Comparison of ENCODE assay signal across 12 cellular contexts in the genomic region with DNA sequence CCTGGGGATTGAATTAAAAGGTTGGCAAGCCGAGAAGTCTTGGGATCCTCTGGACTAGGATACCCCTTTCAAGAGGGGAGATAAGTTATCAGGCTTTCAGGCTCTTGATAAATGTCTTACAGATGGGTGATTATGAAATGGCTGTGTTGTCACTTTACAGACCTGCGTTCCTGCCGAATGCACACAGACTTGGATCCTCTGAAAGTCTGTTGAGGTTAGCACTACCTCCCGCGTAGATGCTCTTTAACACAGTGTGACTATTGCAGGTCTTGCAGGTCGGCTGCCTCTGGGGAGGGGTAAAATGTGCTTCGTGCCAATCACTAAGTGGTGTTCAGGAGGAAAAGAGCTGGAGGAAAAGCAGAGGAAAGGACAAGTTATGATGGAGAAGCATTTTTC.
A peak's percentile ranks its signal among the peaks of the same experiment; 100 is the strongest.
DNase-seq lines count a peak whose midpoint lies in the region; TF ChIP-seq lines count a peak whose summit lies in the region.
"Had no signal": no experiment of that assay in that cellular context is flagged by ENCODE, and none has a peak within 500 bp of the region (broad histone marks: within the 10 kb centered on the region; RNA-seq: fewer than 3 reads in every experiment).

No MANE protein-coding gene starts in this region.

- H4K8ac ChIP-seq in mesenchymal stem cell (ENCODE audit: low read length), result no peak overlapping the region

- DNase-seq in NCI-H446 (lab: John Stamatoyannopoulos, UW) (peak; percentile 15 to 41), esophagus muscularis mucosa (ENCODE audit: extremely low spot score) (no peak), mesenchymal stem cell (peak; percentile 48), tibial nerve (ENCODE audit: low spot score in 2 of 2) (peak; percentile 43 to 68), RKO (ENCODE audit: low spot score) (no peak), breast epithelium (ENCODE audit: low spot score in 2 of 2) (no peak), NCI-H2171 treated with DMSO at 0.1 percent for 48 hours (lab: John Stamatoyannopoulos, UW) (no peak)
- no peak for DNase-seq in activated CD4-positive, alpha-beta T cell treated with anti-CD3 and anti-CD28 coated beads for 48 hours
- DNase-seq: activated CD8-positive, alpha-beta T cell treated with anti-CD3 and anti-CD28 coated beads, Interleukin-2, amount 10 ng/mL, durations not matched to agents 7 days and 5 days; CD8-positive, alpha-beta T cell; kidney; NCI-H187 had no signal

- H3K4me3 ChIP-seq in esophagus muscularis mucosa (no peak overlapping the region), mesenchymal stem cell (ENCODE audit: insufficient read depth in 1 of 2, low read depth in 1 of 2, low read length in 2 of 2) (peak overlapping the region in 1 of 2 experiments; percentile 26), tibial nerve (no peak overlapping the region), breast epithelium (no peak overlapping the region)

- H3K36me3 ChIP-seq in esophagus muscularis mucosa (no peaks in the 10 kb centered on the region), mesenchymal stem cell (ENCODE audit: control insufficient read depth in 1 of 2, insufficient read depth in 2 of 2, low read depth in 1 of 2, low read length in 2 of 2) (no peaks in the 10 kb centered on the region), tibial nerve (no peaks in the 10 kb centered on the region), breast epithelium (no peaks in the 10 kb centered on the region)

- H3K4me2 ChIP-seq in mesenchymal stem cell (ENCODE audit: low read length, poor library complexity, severe bottlenecking), result no peak overlapping the region

- no peak overlapping the region for H4K91ac ChIP-seq in mesenchymal stem cell (ENCODE audit: low read length)

- no peak overlapping the region for H2BK15ac ChIP-seq in mesenchymal stem cell (ENCODE audit: low read depth, poor library complexity, severe bottlenecking)

- H2BK5ac ChIP-seq in mesenchymal stem cell (ENCODE audit: low read depth, low read length, poor library complexity, severe bottlenecking), result no peak overlapping the region

- H2AK5ac ChIP-seq in mesenchymal stem cell (ENCODE audit: low read length, severe bottlenecking), result peak overlapping the region; percentile 71

- H2BK12ac ChIP-seq in mesenchymal stem cell (ENCODE audit: low read length in 2 of 2), result peak overlapping the region; percentile 14 to 96

- H3K9me3 ChIP-seq in esophagus muscularis mucosa, result no peaks in the 10 kb centered on the region
- H3K9me3 ChIP-seq in mesenchymal stem cell (ENCODE audit: control insufficient read depth, low read length), result no peaks in the 10 kb centered on the region
- H3K9me3 ChIP-seq in tibial nerve, result no peaks in the 10 kb centered on the region
- no peaks in the 10 kb centered on the region for H3K9me3 ChIP-seq in breast epithelium

- TF ChIP-seq EP300 in esophagus muscularis mucosa (IDR thresholded peaks at IDR 0.05) (no peak), tibial nerve (IDR thresholded peaks at IDR 0.05) (peak in 1 of 2 donors; percentile 66)

- WGBS in esophagus muscularis mucosa, result 52% methylated on average over 7 of the region's 7 CpGs
- WGBS in mesenchymal stem cell, result 56% methylated on average over 6 of the region's 7 CpGs
- WGBS in tibial nerve, 2 donors, result 56 to 59% methylated on average over 7 of the region's 7 CpGs

- H3K4ac ChIP-seq in mesenchymal stem cell (ENCODE audit: low read depth in 1 of 2, low read length in 2 of 2), result peak overlapping the region in 1 of 2 experiments; percentile 11

- TF ChIP-seq CTCF in esophagus muscularis mucosa (IDR thresholded peaks at IDR 0.05) (no peak), tibial nerve (IDR thresholded peaks at IDR 0.05) (no peak), breast epithelium (IDR thresholded peaks at IDR 0.05) (no peak)

- H3K79me1 ChIP-seq in mesenchymal stem cell (replicated peaks; ENCODE audit: low read length, poor library complexity, severe bottlenecking), result no peaks in the 10 kb centered on the region

- intact Hi-C loops in esophagus muscularis mucosa (cut with DNase I) (loop anchor here (5.0 to 10.0 kb wide), 2 partner anchors 305 to 412 kb away; no protein-coding TSS in a partner anchor), breast epithelium (cut with DNase I; ENCODE audit: low total_unique reads) (no loop called here)

- H3K18ac ChIP-seq in mesenchymal stem cell (ENCODE audit: low read depth in 1 of 2, low read length in 2 of 2), result peak overlapping the region in 1 of 2 experiments; percentile 68

- H3K14ac ChIP-seq in mesenchymal stem cell (ENCODE audit: low read length in 2 of 2), result no peak overlapping the region

- TF ChIP-seq POLR2A in esophagus muscularis mucosa (IDR thresholded peaks at IDR 0.05; ENCODE audit: low read depth), result no peak
- TF ChIP-seq POLR2A in tibial nerve (IDR thresholded peaks at IDR 0.05), result no peak
- no peak for TF ChIP-seq POLR2A in breast epithelium (IDR thresholded peaks at IDR 0.05)

- H3K4me1 ChIP-seq in esophagus muscularis mucosa (peaks cover 20 to 41% (median 35%) of the 10 kb centered on the region in 4 donors), mesenchymal stem cell (ENCODE audit: control insufficient read depth, insufficient read depth, low read depth, low read length) (peaks cover 4% of the 10 kb centered on the region), tibial nerve (peaks cover 0 to 17% (median 1%) of the 10 kb centered on the region in 4 donors), breast epithelium (no peaks in the 10 kb centered on the region)

- H3K23ac ChIP-seq in mesenchymal stem cell (ENCODE audit: low read length in 2 of 2), result no peak overlapping the region

- H3K27me3 ChIP-seq in esophagus muscularis mucosa, result no peaks in the 10 kb centered on the region
- H3K27me3 ChIP-seq in mesenchymal stem cell (ENCODE audit: control insufficient read depth in 1 of 2, insufficient read depth in 1 of 2, low read length in 2 of 2), result no peaks in the 10 kb centered on the region
- H3K27me3 ChIP-seq in tibial nerve, result no peaks in the 10 kb centered on the region
- no peaks in the 10 kb centered on the region for H3K27me3 ChIP-seq in breast epithelium

- H2BK120ac ChIP-seq in mesenchymal stem cell (ENCODE audit: low read depth, low read length), result no peak overlapping the region

- H3K9ac ChIP-seq in mesenchymal stem cell (ENCODE audit: low read length), result peak overlapping the region; percentile 73

- H3K27ac ChIP-seq in esophagus muscularis mucosa (replicated peaks in 1 of 4) (peak overlapping the region; percentile 74 to 78 (median 76)), mesenchymal stem cell (ENCODE audit: low read length, poor library complexity, severe bottlenecking) (no peak overlapping the region), tibial nerve (peak overlapping the region in 2 of 4 donors; percentile 9 to 39), breast epithelium (peak overlapping the region in 1 of 2 donors; percentile 36)

- peak overlapping the region; percentile 10 for H2AFZ ChIP-seq in mesenchymal stem cell (ENCODE audit: low read depth, low read length)

Comparison
In these comparisons a context has a peak if more than half of its experiments do, and no peak if none do; other contexts are left out.
1. DNase-seq: peak in NCI-H446 (2 of 2), mesenchymal stem cell (single experiment) and tibial nerve (2 of 2); none in esophagus muscularis mucosa (single experiment), RKO (single experiment), breast epithelium (0 of 2), activated CD4-positive, alpha-beta T cell treated with anti-CD3 and anti-CD28 coated beads for 48 hours (single experiment) and NCI-H2171 treated with DMSO at 0.1 percent for 48 hours (single experiment).